30 cellular contexts compared by ENCODE assay signal in the genomic region with DNA sequence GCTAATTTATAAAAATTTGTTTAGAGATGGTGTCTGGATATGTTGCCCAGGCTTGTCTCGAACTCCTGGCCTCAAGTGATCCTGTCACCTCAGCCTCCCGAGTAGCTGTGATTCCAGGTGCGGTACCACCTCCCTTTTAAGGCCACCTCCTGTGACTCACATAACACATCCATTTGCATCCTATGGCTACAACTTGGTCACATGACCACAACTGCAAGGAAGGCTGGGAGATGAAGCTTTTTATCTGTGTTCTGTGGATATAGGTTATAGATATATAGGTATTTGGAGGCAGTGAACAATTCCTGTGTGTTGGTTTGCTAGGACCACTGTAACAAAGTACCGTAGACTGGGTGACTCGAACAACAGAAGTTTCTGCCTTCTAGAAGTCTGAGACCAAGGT. TPM values are rescaled to one million over a fixed set of nuclear protein-coding genes. Genes with fewer than 3 reads are reported as not detected.
"Had no signal": no experiment of that assay in that cellular context is flagged by ENCODE, and none has a peak within 500 bp of the region (broad histone marks: within the 10 kb centered on the region; RNA-seq: fewer than 3 reads in every experiment).

No MANE protein-coding gene starts in this region.

- ATAC-seq: effector memory CD8-positive, alpha-beta T cell; esophagus mucosa; gastrocnemius medialis; left colon; left lung; left ventricle myocardium superior; lower lobe of right lung; naive thymus-derived CD4-positive, alpha-beta T cell had no signal

- H3K4me2 ChIP-seq: hepatocyte had no signal

- H3K27me3 ChIP-seq: colonic mucosa, esophagus squamous epithelium, gastrocnemius medialis, hepatocyte had no signal

- H2AFZ ChIP-seq: hepatocyte had no signal

- FAIRE-seq: endometrium, kidney had no signal

- H3K27ac ChIP-seq: colonic mucosa, epithelial cell of prostate, esophagus squamous epithelium, gastrocnemius medialis, hepatocyte, left lung, lower lobe of right lung had no signal

- H3K4me1 ChIP-seq: colonic mucosa had no signal

- H3K36me3 ChIP-seq: colonic mucosa, gastrocnemius medialis had no signal

- H3K9me3 ChIP-seq: colonic mucosa, esophagus squamous epithelium, gastrocnemius medialis, left lung, lower lobe of right lung had no signal

- H3K4me3 ChIP-seq: colonic mucosa, esophagus squamous epithelium, gastrocnemius medialis, hepatocyte, left lung, lower lobe of right lung had no signal

- DNase-seq: colonic mucosa; cortex of kidney; effector CD8-positive, alpha-beta T cell; effector memory CD8-positive, alpha-beta T cell; endodermal cell; erythroblast; esophagus squamous epithelium; foreskin fibroblast; foreskin melanocyte; gastrocnemius medialis; glutamatergic neuron; hypothalamus; immature natural killer cell; islet precursor cell; kidney; kidney glomerular epithelial cell; left colon; left lung; left ventricle myocardium superior; lower lobe of right lung; mesenchymal stem cell; naive thymus-derived CD4-positive, alpha-beta T cell had no signal

RNA-seq across cellular contexts. Expression of a gene that starts 24.6 kb away (rescaled TPM):
- total RNA-seq: dermis microvascular lymphatic vessel endothelial cell; esophagus mucosa; glomerular endothelial cell; kidney; lower lobe of right lung; naive thymus-derived CD4-positive, alpha-beta T cell had no signal
- polyA plus RNA-seq: immature natural killer cell had no signal

RNA-seq across cellular contexts. Expression of a gene that starts 52.5 kb away (rescaled TPM):
- total RNA-seq: dermis microvascular lymphatic vessel endothelial cell, endodermal cell, glomerular endothelial cell, lung microvascular endothelial cell, mesothelial cell of epicardium had no signal

RNA-seq across cellular contexts. Expression of a gene that starts 52.5 kb away (rescaled TPM):
- total RNA-seq: dermis microvascular lymphatic vessel endothelial cell, endodermal cell, lung microvascular endothelial cell, mesothelial cell of epicardium had no signal
